Comparison of ENCODE assay signal across 1 cellular context in the genomic region with DNA sequence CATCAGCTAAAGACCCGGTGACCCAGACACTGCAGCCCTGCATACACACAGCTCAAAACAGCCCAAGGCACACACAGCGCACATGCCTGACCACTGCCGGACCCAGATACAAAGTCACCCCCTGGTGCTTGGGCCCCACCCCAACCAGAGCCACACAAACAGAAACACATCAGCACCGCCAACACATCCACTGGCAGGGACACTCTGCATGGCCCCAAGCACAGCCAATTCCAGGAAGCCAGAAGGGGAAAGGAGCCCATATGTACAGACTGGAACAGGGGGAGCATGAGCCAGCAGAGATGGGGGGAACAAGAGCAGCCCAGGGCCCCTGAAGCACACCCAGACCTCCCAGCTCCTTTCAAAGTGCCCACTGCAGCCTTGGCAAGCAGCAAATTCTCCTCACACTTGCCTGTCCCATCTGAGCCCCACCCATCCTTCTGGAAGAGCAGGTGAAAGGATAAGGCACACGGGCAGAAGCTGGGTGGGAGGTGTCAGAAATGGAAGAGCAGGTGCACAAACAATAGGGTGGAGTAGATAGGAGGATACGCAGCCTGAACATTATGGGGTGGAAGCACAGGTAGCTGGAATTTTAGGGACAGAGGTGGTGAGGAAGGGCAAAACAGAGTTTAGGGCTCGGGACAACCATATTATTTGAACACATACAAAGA.
TF ChIP-seq lines count a peak whose summit lies in the region.

No MANE protein-coding gene starts in this region.

TF ChIP-seq in neural cell, 6 proteins besides CTCF, POLR2A, EP300 and RAD21 (continued from another document):
- TF ChIP-seq TAF1 (IDR thresholded peaks at IDR 0.05; ENCODE audit: low read depth), result no peak
- no peak for TF ChIP-seq MXI1 (conservative IDR thresholded peaks at IDR 0.05; ENCODE audit: poor library complexity, severe bottlenecking)
